In genomic region chr16:610513-611381, GRCh38 we compare ENCODE assay signal across 7 cellular contexts. TPM values are rescaled to one million over a fixed set of nuclear protein-coding genes. Genes with fewer than 3 reads are reported as not detected.
DNase-seq lines count a peak whose midpoint lies in the region; ATAC-seq and TF ChIP-seq lines count a peak whose summit lies in the region.

No MANE protein-coding gene starts in this region.

- H2AFZ ChIP-seq in GM23338 = no peak overlapping the region

- ATAC-seq in GM23338 = peak; percentile 95

- no peak overlapping the region for H3K4me3 ChIP-seq in GM23338
- H3K4me3 ChIP-seq in WI38 (ENCODE audit: low read depth, low read length) = no peak overlapping the region

- no peaks in the 10 kb centered on the region for H3K4me1 ChIP-seq in GM23338 (ENCODE audit: insufficient read depth)

- H3K4me2 ChIP-seq in GM23338 = no peak overlapping the region

- peaks cover 9% of the 10 kb centered on the region for H3K4me1 Mint-ChIP-seq in GM23338

- 0 out of 2 replicates have a peak overlapping the region, but pooled peaks have one; percentile 59 for H3K27ac ChIP-seq in GM23338 (ENCODE audit: low read depth)

- peaks cover 14% of the 10 kb centered on the region; the same call in 2 of the 3 replicates for H3K36me3 Mint-ChIP-seq in GM23338 (ENCODE audit: low read depth)

- H4K20me1 ChIP-seq in GM23338 (replicated peaks; ENCODE audit: insufficient read depth) = peaks cover 4% of the 10 kb centered on the region

- peak; percentile 88 for DNase-seq in GM23338 (ENCODE audit: low spot score)
- DNase-seq in cerebellar cortex (ENCODE audit: low spot score) = peak; percentile 69
- DNase-seq in medulla oblongata (ENCODE audit: extremely low spot score) = peak; percentile 70
- peak; percentile 37 to 39 for DNase-seq in stimulated activated CD8-positive, alpha-beta memory T cell treated with anti-CD3 and anti-CD28 coated beads, Interleukin-7, amount 100 ng/mL, for 48 hours (ENCODE audit: extremely low read depth in 1 of 2, low read depth in 1 of 2)
- DNase-seq in GOT3 (lab: John Stamatoyannopoulos, UW) = no peak
- DNase-seq in HT-29 (ENCODE audit: low spot score) = no peak

- TF ChIP-seq CTCF in GM23338 (conservative IDR thresholded peaks at IDR 0.05; ENCODE audit: low read depth in 2 of 2) (peak; percentile 83 to 91), WI38 (IDR thresholded peaks at IDR 0.05; ENCODE audit: low read depth, low read length) (peak; percentile 30; the same call in 1 of the 2 replicates)

- peaks cover 4% of the 10 kb centered on the region for H3F3A ChIP-seq in GM23338 (replicated peaks; ENCODE audit: low read depth)

- peaks cover 13% of the 10 kb centered on the region for H3K9me3 Mint-ChIP-seq in GM23338

- H3K36me3 ChIP-seq in GM23338 (ENCODE audit: insufficient read depth) = no peaks in the 10 kb centered on the region

- peak overlapping the region; percentile 25; the same call in 1 of the 2 replicates for H3K27ac Mint-ChIP-seq in GM23338

- H3K9me2 ChIP-seq in GM23338 (ENCODE audit: insufficient read depth) = no peaks in the 10 kb centered on the region

- H3K4me3 Mint-ChIP-seq in GM23338 = no peak overlapping the region

- peaks cover 12% of the 10 kb centered on the region for H3K27me3 Mint-ChIP-seq in GM23338 (ENCODE audit: insufficient read depth, low read depth, poor library complexity)

- no peaks in the 10 kb centered on the region for H3K27me3 ChIP-seq in GM23338 (ENCODE audit: insufficient read depth)

- no peaks in the 10 kb centered on the region for H3K79me2 ChIP-seq in GM23338 (replicated peaks; ENCODE audit: insufficient read depth)

TF ChIP-seq in GM23338, 12 proteins besides CTCF, POLR2A, EP300 and RAD21:
- peak; percentile 21; the same call in 1 of the 2 replicates for TF ChIP-seq CREB1 (CRISPR knock-in tag; IDR thresholded peaks at IDR 0.05; ENCODE audit: low read depth)
- no peak for TF ChIP-seq EZH2 (IDR thresholded peaks at IDR 0.05; ENCODE audit: low read depth, unreplicated experiment)
TF ChIP-seq in GM23338: peak in this region for 1.

RNA-seq across cellular contexts. Expression of gene WFIKKN1, which starts 20.0 kb away (rescaled TPM):
- 6.8 and 11.2 TPM in 2 replicates for total RNA-seq in GM23338 (2014; rRNA removed; shearing (Covaris generic))
- polyA plus RNA-seq in GM23338 (2016; fragmentation: Nextera tagmentation; extraction: Ambion mirVana) = 3.5 and 4.0 TPM in 2 replicates
- total RNA-seq in HT-29 (2014; rRNA removed; shearing (Covaris generic)) = 0.74 and 1.1 TPM in 2 replicates

RNA-seq across cellular contexts. Expression of gene RAB40C, which starts 20.9 kb away (rescaled TPM):
- total RNA-seq in GM23338 (2014; rRNA removed; shearing (Covaris generic)) = 24.2 and 24.6 TPM in 2 replicates
- 11.2 and 12.0 TPM in 2 replicates for polyA plus RNA-seq in GM23338 (2016; fragmentation: Nextera tagmentation; extraction: Ambion mirVana)
- 54.2 and 58.2 TPM in 2 replicates for total RNA-seq in HT-29 (2014; rRNA removed; shearing (Covaris generic))

RNA-seq across cellular contexts. Expression of gene METTL26, which starts 25.4 kb away (rescaled TPM):
- 131 and 153 TPM in 2 replicates for total RNA-seq in GM23338 (2014; rRNA removed; shearing (Covaris generic))
- 223 and 225 TPM in 2 replicates for polyA plus RNA-seq in GM23338 (2016; fragmentation: Nextera tagmentation; extraction: Ambion mirVana)
- 278 and 290 TPM in 2 replicates for total RNA-seq in HT-29 (2014; rRNA removed; shearing (Covaris generic))

RNA-seq across cellular contexts. Expression of gene MCRIP2, which starts 30.9 kb away (rescaled TPM):
- 53.2 and 64.3 TPM in 2 replicates for total RNA-seq in GM23338 (2014; rRNA removed; shearing (Covaris generic))
- 67.7 and 80.2 TPM in 2 replicates for polyA plus RNA-seq in GM23338 (2016; fragmentation: Nextera tagmentation; extraction: Ambion mirVana)
- total RNA-seq in HT-29 (2014; rRNA removed; shearing (Covaris generic)) = 198 and 209 TPM in 2 replicates

RNA-seq across cellular contexts. Expression of gene WDR90, which starts 38.4 kb away (rescaled TPM):
- total RNA-seq in GM23338 (2014; rRNA removed; shearing (Covaris generic)) = 42.2 and 44.4 TPM in 2 replicates
- polyA plus RNA-seq in GM23338 (2016; fragmentation: Nextera tagmentation; extraction: Ambion mirVana) = 25.9 and 26.3 TPM in 2 replicates
- total RNA-seq in HT-29 (2014; rRNA removed; shearing (Covaris generic)) = 162 and 168 TPM in 2 replicates

Comparison
In these comparisons a context has a peak if more than half of its experiments do, and no peak if none do; other contexts are left out.
1. DNase-seq: peak in GM23338 (single experiment), cerebellar cortex (single experiment), medulla oblongata (single experiment) and stimulated activated CD8-positive, alpha-beta memory T cell treated with anti-CD3 and anti-CD28 coated beads, Interleukin-7, amount 100 ng/mL, for 48 hours (2 of 2); none in GOT3 (single experiment) and HT-29 (single experiment).